24 cellular contexts compared by ENCODE assay signal in the genomic region with DNA sequence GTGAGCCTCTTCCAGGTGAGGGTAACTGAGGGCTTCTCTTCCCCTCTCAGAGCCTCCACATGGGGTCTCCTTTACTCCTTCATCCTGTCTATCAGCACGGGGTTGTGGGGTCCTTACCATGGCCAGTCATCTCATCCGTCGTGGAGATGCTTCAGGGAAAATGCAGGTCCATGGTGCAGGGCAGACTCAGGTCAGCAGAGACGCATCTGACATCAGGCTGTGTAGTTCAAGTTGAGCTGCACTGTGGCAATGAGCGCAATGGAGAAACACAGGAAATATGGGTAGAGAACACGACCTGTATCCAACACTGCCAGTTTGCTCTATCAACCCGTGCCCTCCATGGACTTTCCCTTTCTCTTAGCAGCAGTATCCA. TPM values are rescaled to one million over a fixed set of nuclear protein-coding genes. Genes with fewer than 3 reads are reported as not detected.
A peak's percentile ranks its signal among the peaks of the same experiment; 100 is the strongest.
DNase-seq lines count a peak whose midpoint lies in the region; ATAC-seq and TF ChIP-seq lines count a peak whose summit lies in the region.
"Had no signal": no experiment of that assay in that cellular context is flagged by ENCODE, and none has a peak within 500 bp of the region (broad histone marks: within the 10 kb centered on the region; RNA-seq: fewer than 3 reads in every experiment).

No MANE protein-coding gene starts in this region.

- H2AK9ac ChIP-seq in IMR-90 (replicated peaks; ENCODE audit: low read depth, low read length, poor library complexity): peak overlapping the region; percentile 78

- TF ChIP-seq POLR2A in IMR-90 (IDR thresholded peaks at IDR 0.05; ENCODE audit: low read depth, low read length): no peak

- H3K79me1 ChIP-seq in IMR-90 (ENCODE audit: low read depth in 1 of 2, low read length in 2 of 2): no peaks in the 10 kb centered on the region

- in situ Hi-C loops in IMR-90 (cut with MboI; ENCODE audit: low sequenced_read_pairs): loop anchor here (5.0 kb wide), 1 partner anchor 278 kb away; no protein-coding TSS in a partner anchor

- no peak overlapping the region for H3K4me3 ChIP-seq in BLaER1 treated with 17β-estradiol and CSF1 and Interleukin-3, amounts not matched to agents 10 nM and 100 nM
- no peak overlapping the region for H3K4me3 ChIP-seq in IMR-90 (ENCODE audit: insufficient read depth, low read depth, low read length)
- H3K4me3 ChIP-seq: GM23248, HAP-1, SJSA1 had no signal

- no peak overlapping the region for H2AK5ac ChIP-seq in IMR-90 (ENCODE audit: low read depth, low read length)

- ATAC-seq in IMR-90 (ENCODE audit: low read depth) (no peak), GM21576 (IDR thresholded peaks at IDR 0.05; ENCODE audit: unreplicated experiment) (no peak), HG02981 (IDR thresholded peaks at IDR 0.05; ENCODE audit: unreplicated experiment) (no peak)

- H3K36me3 ChIP-seq in BLaER1 treated with 17β-estradiol and CSF1 and Interleukin-3, amounts not matched to agents 10 nM and 100 nM: peaks cover 0 to 12% (median 0%) of the 10 kb centered on the region in 11 experiments; a peak in 3 of 22 replicates
- no peaks in the 10 kb centered on the region for H3K36me3 ChIP-seq in IMR-90 (ENCODE audit: control insufficient read depth, insufficient read depth, low read length)
- H3K36me3 ChIP-seq: HAP-1, SJSA1 had no signal

- WGBS in IMR-90 (ENCODE audit: extremely low coverage in 2 of 2, insufficient read length in 1 of 2), 2 experiments: no CpG with 5 or more reads among the region's 7 CpGs

- no peaks in the 10 kb centered on the region for H3K27me3 ChIP-seq in BLaER1 treated with 17β-estradiol and CSF1 and Interleukin-3, amounts not matched to agents 10 nM and 100 nM
- H3K27me3 ChIP-seq in IMR-90 (ENCODE audit: control insufficient read depth, insufficient read depth, low read length): no peaks in the 10 kb centered on the region

- no peak for TF ChIP-seq CTCF in IMR-90 (conservative IDR thresholded peaks at IDR 0.05; ENCODE audit: low read depth, low read length)

- H3K18ac ChIP-seq in IMR-90 (ENCODE audit: low read depth, low read length): no peak overlapping the region

- POLR2A ChIA-PET in IMR-90 (lab: Charles Lee; ENCODE audit: unreplicated experiment): no interaction called here

- H4K5ac ChIP-seq in IMR-90 (ENCODE audit: low read depth, low read length): no peak overlapping the region

- H4K20me1 ChIP-seq in BLaER1 treated with 17β-estradiol and CSF1 and Interleukin-3, amounts not matched to agents 10 nM and 100 nM: no peaks in the 10 kb centered on the region
- no peaks in the 10 kb centered on the region for H4K20me1 ChIP-seq in IMR-90 (ENCODE audit: insufficient read depth, low read length)

- no peak overlapping the region for H3K56ac ChIP-seq in IMR-90 (ENCODE audit: extremely low read depth, insufficient read depth, low read length)

- peaks cover under 1 to 13% (median 6%) of the 10 kb centered on the region in 11 experiments; a peak in 21 of 22 replicates for H3K9me3 ChIP-seq in BLaER1 treated with 17β-estradiol and CSF1 and Interleukin-3, amounts not matched to agents 10 nM and 100 nM (replicated peaks in 1 of 11)
- H3K9me3 ChIP-seq in IMR-90 (ENCODE audit: control insufficient read depth, insufficient read depth, low read length): 0 out of 2 replicates have a peak, but pooled peaks cover 1% of the 10 kb centered on the region
- H3K9me3 ChIP-seq: HAP-1, SJSA1 had no signal

- peak overlapping the region in 3 of 11 experiments; percentile 9 to 28 (median 19); a peak in 3 of 22 replicates for H3K9ac ChIP-seq in BLaER1 treated with 17β-estradiol and CSF1 and Interleukin-3, amounts not matched to agents 10 nM and 100 nM
- H3K9ac ChIP-seq in IMR-90 (ENCODE audit: low read depth, low read length): no peak overlapping the region
- H3K9ac ChIP-seq: GM23248 had no signal

- dilution Hi-C loops in IMR-90 (cut with HindIII; ENCODE audit: low sequenced_read_pairs, unreplicated experiment): no loop called here

- intact Hi-C loops in IMR-90 (cut with micrococcal nuclease): no loop called here

- H2BK120ac ChIP-seq in IMR-90 (ENCODE audit: low read depth, low read length): no peak overlapping the region

- H4K91ac ChIP-seq in IMR-90 (ENCODE audit: insufficient read depth, low read depth, low read length): no peak overlapping the region

- H3K9me1 ChIP-seq in IMR-90 (ENCODE audit: insufficient read depth, low read length): no peaks in the 10 kb centered on the region

- CTCF ChIA-PET in IMR-90 (lab: Yijun Ruan, JAX): no interaction called here

- no peak for TF ChIP-seq RAD21 in IMR-90 (IDR thresholded peaks at IDR 0.05; ENCODE audit: low read length)

- no peak overlapping the region for H2BK20ac ChIP-seq in IMR-90 (ENCODE audit: low read depth, low read length)

- H2BK5ac ChIP-seq in IMR-90 (ENCODE audit: low read depth, low read length, poor library complexity, severe bottlenecking): no peak overlapping the region

- no peak overlapping the region for H3K4ac ChIP-seq in IMR-90 (ENCODE audit: low read depth, low read length)

- DNase-seq in IMR-90 (no peak), mesenteric fat pad (ENCODE audit: low spot score) (peak; percentile 53), CD1c-positive myeloid dendritic cell (ENCODE audit: extremely low spot score) (no peak)
- DNase-seq in stimulated activated CD8-positive, alpha-beta memory T cell treated with anti-CD3 and anti-CD28 coated beads, Interleukin-4, amount 100 ng/mL, for 48 hours: peak; percentile 7
- no peak for DNase-seq in stimulated activated CD4-positive, alpha-beta T cell treated with anti-CD3 and anti-CD28 coated beads, Interleukin-4, amount 100 ng/mL, for 1 hour
- DNase-seq: CD4-positive, alpha-beta T cell; GM23248; HFFc6; NCI-H1092 treated with DMSO at 0.1 percent for 48 hours; NCI-H1436; NCI-H187 treated with DMSO at 0.1 percent for 48 hours; NCI-H446; NCI-H526; NCI-H82; NK-92 treated with Interleukin-12 subunit alpha and Interleukin-12 subunit beta, amount 100 ng/mL, for 24 hours; Right ventricle myocardium superior; RPMI8226 had no signal

- no TSS peak for BruUV-seq in IMR-90 (replicated peaks; lab: Mats Ljungman, UMichigan)

- H3K23ac ChIP-seq in IMR-90 (ENCODE audit: low read depth, low read length): no peak overlapping the region

- H3K4me2 ChIP-seq in BLaER1 treated with 17β-estradiol and CSF1 and Interleukin-3, amounts not matched to agents 10 nM and 100 nM: peak overlapping the region; percentile 59 to 87 (median 78)
- no peak overlapping the region for H3K4me2 ChIP-seq in IMR-90 (ENCODE audit: low read depth, low read length)

- H3K14ac ChIP-seq in IMR-90 (replicated peaks; ENCODE audit: low read depth, low read length): no peak overlapping the region

- H3K4me1 ChIP-seq in BLaER1 treated with 17β-estradiol and CSF1 and Interleukin-3, amounts not matched to agents 10 nM and 100 nM: peaks cover 44 to 67% (median 58%) of the 10 kb centered on the region in 10 experiments
- no peaks in the 10 kb centered on the region for H3K4me1 ChIP-seq in IMR-90 (ENCODE audit: control insufficient read depth, insufficient read depth, low read length)
- H3K4me1 ChIP-seq: HAP-1, SJSA1 had no signal

- H2AFZ ChIP-seq in IMR-90 (replicated peaks; ENCODE audit: low read length, poor library complexity): peak overlapping the region; percentile 49
- H2AFZ ChIP-seq: GM23248 had no signal

- H4K8ac ChIP-seq in IMR-90 (ENCODE audit: low read depth in 2 of 2, low read length in 2 of 2): no peak overlapping the region

- no peak overlapping the region for H2BK15ac ChIP-seq in IMR-90 (ENCODE audit: low read depth, low read length)

- peak overlapping the region in 7 of 11 experiments; percentile 6 to 54 (median 14); a peak in 11 of 22 replicates for H3K27ac ChIP-seq in BLaER1 treated with 17β-estradiol and CSF1 and Interleukin-3, amounts not matched to agents 10 nM and 100 nM
- H3K27ac ChIP-seq in IMR-90 (ENCODE audit: insufficient read depth, low read length): no peak overlapping the region
- H3K27ac ChIP-seq: GM23248, SJSA1 had no signal

TF ChIP-seq in IMR-90, 13 proteins besides CTCF, POLR2A, EP300 and RAD21:
- TF ChIP-seq MAZ (IDR thresholded peaks at IDR 0.05; ENCODE audit: borderline replicate concordance, low read depth, low read length): no peak
- no peak for TF ChIP-seq MXI1 (IDR thresholded peaks at IDR 0.05; ENCODE audit: borderline replicate concordance, low read depth, low read length)
- no peak for TF ChIP-seq NFE2L2 (IDR thresholded peaks at IDR 0.05; ENCODE audit: low read depth, low read length)
- no peak for TF ChIP-seq RCOR1 (IDR thresholded peaks at IDR 0.05; ENCODE audit: insufficient replicate concordance, low read length)
- no peak for TF ChIP-seq CHD1 (IDR thresholded peaks at IDR 0.05; ENCODE audit: low read depth, low read length)
- no peak for TF ChIP-seq RFX5 (IDR thresholded peaks at IDR 0.05; ENCODE audit: low read depth, low read length)

RNA-seq across cellular contexts. Expression of a gene that starts 13.9 kb away (rescaled TPM):
- total RNA-seq in IMR-90 (2012; rRNA removed): not detected in 2 replicates
- not detected in 2 replicates for polyA plus RNA-seq in IMR-90 (2012; rRNA removed)
- not detected in 2 replicates for polyA plus RNA-seq in IMR-90 (2012; cell fraction: cytosol; rRNA removed)
- not detected in 2 replicates for polyA plus RNA-seq in IMR-90 (2012; cell fraction: nucleus; rRNA removed; ENCODE audit: low replicate concordance)
- 23.0 TPM for total RNA-seq in mesenteric fat pad
- total RNA-seq: A673, GM23248, HFFc6, SJSA1 had no signal
- polyA plus RNA-seq: GM23248 had no signal

RNA-seq across cellular contexts. Expression of a gene that starts 18.2 kb away (rescaled TPM):
- not detected in 2 replicates for total RNA-seq in IMR-90 (2012; rRNA removed)
- polyA plus RNA-seq in IMR-90 (2012; rRNA removed): not detected in 2 replicates
- polyA plus RNA-seq in IMR-90 (2012; cell fraction: cytosol; rRNA removed): not detected in 2 replicates
- not detected in 2 replicates for polyA plus RNA-seq in IMR-90 (2012; cell fraction: nucleus; rRNA removed; ENCODE audit: low replicate concordance)
- 14.4 TPM for total RNA-seq in mesenteric fat pad
- total RNA-seq: A673, GM23248, HFFc6, SJSA1 had no signal
- polyA plus RNA-seq: GM23248 had no signal

RNA-seq across cellular contexts. Expression of a gene that starts 39.9 kb away (rescaled TPM):
- total RNA-seq in IMR-90 (2012; rRNA removed): not detected in 2 replicates
- polyA plus RNA-seq in IMR-90 (2012; rRNA removed): not detected in 2 replicates
- polyA plus RNA-seq in IMR-90 (2012; cell fraction: cytosol; rRNA removed): not detected in 2 replicates
- not detected in 2 replicates for polyA plus RNA-seq in IMR-90 (2012; cell fraction: nucleus; rRNA removed; ENCODE audit: low replicate concordance)
- 1.0 TPM for total RNA-seq in mesenteric fat pad
- total RNA-seq: A673, GM23248, HFFc6, Right ventricle myocardium superior, SJSA1 had no signal
- polyA plus RNA-seq: GM23248 had no signal

RNA-seq across cellular contexts. Expression of a gene that starts 42.0 kb away (rescaled TPM):
- total RNA-seq in IMR-90 (2012; rRNA removed) (not detected in 2 replicates), mesenteric fat pad (69.4 TPM)
- not detected in 2 replicates for polyA plus RNA-seq in IMR-90 (2012; rRNA removed)
- not detected in 2 replicates for polyA plus RNA-seq in IMR-90 (2012; cell fraction: cytosol; rRNA removed)
- not detected in 2 replicates for polyA plus RNA-seq in IMR-90 (2012; cell fraction: nucleus; rRNA removed; ENCODE audit: low replicate concordance)
- total RNA-seq: A673; CD4-positive, alpha-beta T cell; GM23248; HFFc6; SJSA1 had no signal
- polyA plus RNA-seq: GM23248, IgD-negative memory B cell had no signal

RNA-seq across cellular contexts. Expression of a gene that starts 56.5 kb away (rescaled TPM):
- total RNA-seq in IMR-90 (2012; rRNA removed) (not detected in 2 replicates), mesenteric fat pad (26.5 TPM)
- not detected in 2 replicates for polyA plus RNA-seq in IMR-90 (2012; rRNA removed)
- not detected in 2 replicates for polyA plus RNA-seq in IMR-90 (2012; cell fraction: cytosol; rRNA removed)
- polyA plus RNA-seq in IMR-90 (2012; cell fraction: nucleus; rRNA removed; ENCODE audit: low replicate concordance): not detected in 2 replicates
- total RNA-seq: A673, GM23248, HFFc6, SJSA1 had no signal
- polyA plus RNA-seq: GM23248 had no signal

Comparison
In these comparisons a context has a peak if more than half of its experiments do, and no peak if none do; other contexts are left out.
1. DNase-seq: peak in mesenteric fat pad (single experiment) and stimulated activated CD8-positive, alpha-beta memory T cell treated with anti-CD3 and anti-CD28 coated beads, Interleukin-4, amount 100 ng/mL, for 48 hours (single experiment); none in IMR-90 (single experiment), stimulated activated CD4-positive, alpha-beta T cell treated with anti-CD3 and anti-CD28 coated beads, Interleukin-4, amount 100 ng/mL, for 1 hour (single experiment) and CD1c-positive myeloid dendritic cell (single experiment).
2. RNA of a gene that starts 13.9 kb away (total RNA-seq): 23.0 TPM in mesenteric fat pad (single experiment); not detected in IMR-90; every median in the first group is over 10 times any median in the second.
3. RNA of a gene that starts 18.2 kb away (total RNA-seq): 14.4 TPM in mesenteric fat pad (single experiment); not detected in IMR-90; every median in the first group is over 10 times any median in the second.